ENCODE assay signal across 15 cellular contexts in the genomic region with DNA sequence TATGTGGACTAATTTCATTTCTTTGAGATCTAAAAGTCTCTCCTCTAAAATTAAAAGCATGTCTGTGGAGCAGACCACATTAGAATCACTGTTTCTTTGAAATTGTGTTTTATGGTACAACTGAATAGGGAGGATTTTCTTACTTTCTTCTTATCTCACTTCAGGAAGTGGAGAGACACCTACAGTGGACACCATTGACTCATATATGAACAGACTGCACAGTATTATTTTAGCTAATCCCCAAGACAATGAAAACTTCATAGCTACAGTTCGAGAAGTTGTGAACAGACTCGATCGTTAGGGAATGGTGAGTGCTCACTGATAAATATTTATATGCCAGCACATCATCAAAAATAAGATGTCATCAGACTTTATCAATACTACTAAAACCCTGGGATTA. TPM values are rescaled to one million over a fixed set of nuclear protein-coding genes. Genes with fewer than 3 reads are reported as not detected.
DNase-seq lines count a peak whose midpoint lies in the region; ATAC-seq and TF ChIP-seq lines count a peak whose summit lies in the region.
"Had no signal": no experiment of that assay in that cellular context is flagged by ENCODE, and none has a peak within 500 bp of the region (broad histone marks: within the 10 kb centered on the region; RNA-seq: fewer than 3 reads in every experiment).

No MANE protein-coding gene starts in this region.

- no peak for TF ChIP-seq POLR2A in gastrocnemius medialis (IDR thresholded peaks at IDR 0.05)

- peaks cover 0 to 30% of the 10 kb centered on the region in 2 donors for H3K36me3 ChIP-seq in gastrocnemius medialis

- no peaks in the 10 kb centered on the region for H3K9me3 ChIP-seq in gastrocnemius medialis

- no peaks in the 10 kb centered on the region for H3K27me3 ChIP-seq in gastrocnemius medialis

- peak; percentile 78 for ATAC-seq in stimulated activated effector memory CD8-positive, alpha-beta T cell treated with anti-CD3 and anti-CD28 coated beads, Interleukin-12 subunit alpha, Interleukin-12 subunit beta, amount 100 ng/mL, for 72 hours
- ATAC-seq in gastrocnemius medialis: no peak
- ATAC-seq: GM12878, HCT116 had no signal

- in situ Hi-C loops in gastrocnemius medialis (cut with MboI; ENCODE audit: low sequenced_read_pairs in 4 of 4): no loop called here

- peak overlapping the region; percentile 33 for H3K27ac Mint-ChIP-seq in activated T-cell treated with anti-CD3 and anti-CD28 coated beads, Interleukin-2, amount 50 U/mL, for 24 hours
- peak overlapping the region; percentile 25 for H3K27ac Mint-ChIP-seq in endothelial cell (ENCODE audit: unreplicated experiment)
- no peak overlapping the region for H3K27ac Mint-ChIP-seq in stimulated activated effector memory CD8-positive, alpha-beta T cell treated with anti-CD3 and anti-CD28 coated beads, Interleukin-12 subunit alpha, Interleukin-12 subunit beta, amount 100 ng/mL, for 72 hours
- H3K27ac Mint-ChIP-seq: B cell; CD4-positive, alpha-beta T cell had no signal

- no peaks in the 10 kb centered on the region for H3K9me3 Mint-ChIP-seq in activated T-cell treated with anti-CD3 and anti-CD28 coated beads, Interleukin-2, amount 50 U/mL, for 24 hours
- H3K9me3 Mint-ChIP-seq in endothelial cell (ENCODE audit: unreplicated experiment): no peaks in the 10 kb centered on the region
- H3K9me3 Mint-ChIP-seq in stimulated activated effector memory CD8-positive, alpha-beta T cell treated with anti-CD3 and anti-CD28 coated beads, Interleukin-12 subunit alpha, Interleukin-12 subunit beta, amount 100 ng/mL, for 72 hours: no peaks in the 10 kb centered on the region
- H3K9me3 Mint-ChIP-seq: CD4-positive, alpha-beta T cell had no signal

- peaks cover 8% of the 10 kb centered on the region for H3K4me1 Mint-ChIP-seq in activated T-cell treated with anti-CD3 and anti-CD28 coated beads, Interleukin-2, amount 50 U/mL, for 24 hours (ENCODE audit: low read depth)
- H3K4me1 Mint-ChIP-seq in endothelial cell (ENCODE audit: unreplicated experiment): peaks cover 55% of the 10 kb centered on the region
- peaks cover 10% of the 10 kb centered on the region for H3K4me1 Mint-ChIP-seq in stimulated activated effector memory CD8-positive, alpha-beta T cell treated with anti-CD3 and anti-CD28 coated beads, Interleukin-12 subunit alpha, Interleukin-12 subunit beta, amount 100 ng/mL, for 72 hours
- H3K4me1 Mint-ChIP-seq: B cell had no signal

- H3K27ac ChIP-seq in caudate nucleus (ENCODE audit: low read depth, low read length) (no peak overlapping the region), gastrocnemius medialis (no peak overlapping the region)
- H3K27ac ChIP-seq: GM23248, HL-60 had no signal

- TF ChIP-seq CTCF in endothelial cell (IDR thresholded peaks at IDR 0.05; ENCODE audit: unreplicated experiment) (no peak), gastrocnemius medialis (IDR thresholded peaks at IDR 0.05 in 4 of 5, conservative IDR thresholded peaks at IDR 0.05 in 1 of 5) (no peak)

- H3K4me1 ChIP-seq in gastrocnemius medialis: peaks cover 26 to 29% of the 10 kb centered on the region in 2 donors

- H3K4me3 ChIP-seq in gastrocnemius medialis: no peak overlapping the region
- H3K4me3 ChIP-seq: GM12878, GM23248 had no signal

- no peak for DNase-seq in activated T-cell treated with anti-CD3 and anti-CD28 coated beads, Interleukin-2, amount 50 U/mL, for 24 hours
- DNase-seq in activated T-cell treated with anti-CD3 and anti-CD28 coated beads for 4 hours (no peak), NCI-H524 treated with DMSO at 0.1 percent for 48 hours (lab: John Stamatoyannopoulos, UW) (peak; percentile 45), endothelial cell (ENCODE audit: low spot score) (no peak), caudate nucleus (lab: John Stamatoyannopoulos, UW) (no peak), gastrocnemius medialis (no peak)
- no peak for DNase-seq in stimulated activated effector memory CD8-positive, alpha-beta T cell treated with anti-CD3 and anti-CD28 coated beads, Interleukin-12 subunit alpha, Interleukin-12 subunit beta, amount 100 ng/mL, for 72 hours (ENCODE audit: low spot score in 2 of 2)
- DNase-seq: C1 segment of cervical spinal cord; CD4-positive, alpha-beta T cell; DMS79; GM23248 had no signal

- intact Hi-C loops in gastrocnemius medialis (cut with DNase I; ENCODE audit: low total_unique reads): loop anchor here (5.0 kb wide), 1 partner anchor 62 kb away; no protein-coding TSS in a partner anchor

- peaks cover 82% of the 10 kb centered on the region for H3K36me3 Mint-ChIP-seq in activated T-cell treated with anti-CD3 and anti-CD28 coated beads, Interleukin-2, amount 50 U/mL, for 24 hours (ENCODE audit: low read depth)
- H3K36me3 Mint-ChIP-seq in endothelial cell (ENCODE audit: low read depth, unreplicated experiment): peaks cover 33% of the 10 kb centered on the region
- H3K36me3 Mint-ChIP-seq in stimulated activated effector memory CD8-positive, alpha-beta T cell treated with anti-CD3 and anti-CD28 coated beads, Interleukin-12 subunit alpha, Interleukin-12 subunit beta, amount 100 ng/mL, for 72 hours: peaks cover 62% of the 10 kb centered on the region

- H3K4me3 Mint-ChIP-seq in activated T-cell treated with anti-CD3 and anti-CD28 coated beads, Interleukin-2, amount 50 U/mL, for 24 hours: no peak overlapping the region
- H3K4me3 Mint-ChIP-seq in endothelial cell (ENCODE audit: unreplicated experiment): no peak overlapping the region
- no peak overlapping the region for H3K4me3 Mint-ChIP-seq in stimulated activated effector memory CD8-positive, alpha-beta T cell treated with anti-CD3 and anti-CD28 coated beads, Interleukin-12 subunit alpha, Interleukin-12 subunit beta, amount 100 ng/mL, for 72 hours
- H3K4me3 Mint-ChIP-seq: B cell; CD4-positive, alpha-beta T cell had no signal

- no peaks in the 10 kb centered on the region for H3K27me3 Mint-ChIP-seq in activated T-cell treated with anti-CD3 and anti-CD28 coated beads, Interleukin-2, amount 50 U/mL, for 24 hours
- H3K27me3 Mint-ChIP-seq in endothelial cell (ENCODE audit: unreplicated experiment): peaks cover 2% of the 10 kb centered on the region
- H3K27me3 Mint-ChIP-seq: B cell; CD4-positive, alpha-beta T cell had no signal

RNA-seq across cellular contexts. Expression of a gene that starts 58.3 kb away (rescaled TPM):
- total RNA-seq in endothelial cell (ENCODE audit: unreplicated experiment) (111 TPM), gastrocnemius medialis (10 to 100 TPM; 17.7 to 39.6 (median 29.9) TPM)

RNA-seq across cellular contexts. Expression of a gene that starts 59.1 kb away (rescaled TPM):
- total RNA-seq in endothelial cell (ENCODE audit: unreplicated experiment) (289 TPM), gastrocnemius medialis (10 to 100 TPM; 17.8 to 21.9 (median 20.8) TPM)

Comparison
In these comparisons a context has a peak if more than half of its experiments do, and no peak if none do; other contexts are left out.
1. RNA of a gene that starts 59.1 kb away (total RNA-seq): 289 TPM in endothelial cell (single experiment); 17.8 to 21.9 TPM in gastrocnemius medialis; every median in the first group is over 10 times any median in the second.